In the genomic region with DNA sequence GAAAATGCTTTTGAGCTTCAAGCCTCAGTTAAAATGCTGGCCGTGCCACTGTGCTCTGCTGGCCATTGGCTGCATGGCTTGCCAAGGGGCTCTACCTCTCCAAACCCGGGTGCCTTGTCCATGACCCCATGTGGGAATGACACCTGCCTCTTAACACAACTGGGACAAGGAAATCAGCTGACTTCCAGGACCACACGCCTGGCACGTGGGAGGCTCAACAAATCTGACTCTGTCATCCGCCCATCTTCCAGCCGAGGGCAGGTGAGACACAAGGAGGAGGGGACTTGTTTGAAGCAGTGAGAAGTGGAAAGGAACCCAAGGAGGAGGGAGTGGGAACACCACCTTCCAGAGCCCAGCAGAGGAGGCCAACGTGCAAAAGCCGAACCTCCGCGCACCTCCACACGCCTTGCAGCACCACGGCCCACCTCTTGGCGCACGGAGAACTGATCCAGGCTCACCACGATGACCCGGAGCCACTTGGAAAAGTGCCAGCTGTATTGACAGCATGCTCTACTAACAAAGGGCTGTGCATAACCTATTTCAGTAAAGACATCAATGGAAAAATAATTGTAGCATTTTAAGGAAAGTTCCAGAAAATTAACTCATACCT, we compare ENCODE assay signal across 14 cellular contexts. TPM values are rescaled to one million over a fixed set of nuclear protein-coding genes. Genes with fewer than 3 reads are reported as not detected.
"Had no signal": no experiment of that assay in that cellular context is flagged by ENCODE, and none has a peak within 500 bp of the region (broad histone marks: within the 10 kb centered on the region; RNA-seq: fewer than 3 reads in every experiment).

No MANE protein-coding gene starts in this region.

- H3K27ac ChIP-seq: breast epithelium had no signal

- H3K9me3 ChIP-seq: breast epithelium, thoracic aorta had no signal

- H3K27me3 ChIP-seq: breast epithelium had no signal

- DNase-seq: activated CD4-positive, alpha-beta T cell treated with anti-CD3 and anti-CD28 coated beads, Interleukin-2, amount 10 ng/mL, durations not matched to agents 7 days and 5 days; activated CD8-positive, alpha-beta T cell treated with anti-CD3 and anti-CD28 coated beads, Interleukin-2, amount 10 ng/mL, durations not matched to agents 7 days and 5 days; activated gamma-delta T cell; effector memory CD4-positive, alpha-beta T cell; foreskin fibroblast; hippocampal formation; midbrain; nucleus accumbens; stimulated activated CD4-positive, alpha-beta T cell treated with anti-CD3 and anti-CD28 coated beads, Interleukin-15, amount 100 ng/mL, for 24 hours; stimulated activated CD4-positive, alpha-beta T cell treated with anti-CD3 and anti-CD28 coated beads, Interleukin-2, amount 100 ng/mL, for 48 hours; stimulated activated naive CD8-positive, alpha-beta T cell treated with anti-CD3 and anti-CD28 coated beads, Interleukin-15, amount 100 ng/mL, for 72 hours had no signal

- H3K4me3 ChIP-seq: breast epithelium, thoracic aorta had no signal

- H3K36me3 ChIP-seq: breast epithelium, thoracic aorta had no signal

- ATAC-seq: activated CD4-positive, CD25-positive, alpha-beta regulatory T cell treated with anti-CD3 and anti-CD28 coated beads, Interleukin-2, amount 50 U/mL, for 24 hours; activated CD8-positive, alpha-beta T cell treated with anti-CD3 and anti-CD28 coated beads, Interleukin-2, amount 10 ng/mL, durations not matched to agents 7 days and 5 days; stimulated activated naive CD8-positive, alpha-beta T cell treated with anti-CD3 and anti-CD28 coated beads, Interleukin-15, amount 100 ng/mL, for 72 hours had no signal

RNA-seq across cellular contexts. Expression of gene COL4A1, which starts 38.3 kb away (rescaled TPM):
- total RNA-seq: activated CD8-positive, alpha-beta T cell treated with anti-CD3 and anti-CD28 coated beads, Interleukin-2, amount 10 ng/mL, durations not matched to agents 7 days and 5 days had no signal

RNA-seq across cellular contexts. Expression of gene COL4A2, which starts 38.4 kb away (rescaled TPM):
- total RNA-seq: activated CD4-positive, alpha-beta T cell treated with anti-CD3 and anti-CD28 coated beads, Interleukin-2, amount 10 ng/mL, durations not matched to agents 7 days and 5 days; activated CD8-positive, alpha-beta T cell treated with anti-CD3 and anti-CD28 coated beads, Interleukin-2, amount 10 ng/mL, durations not matched to agents 7 days and 5 days had no signal
